ENCODE assay signal across 8 cellular contexts in the genomic region with DNA sequence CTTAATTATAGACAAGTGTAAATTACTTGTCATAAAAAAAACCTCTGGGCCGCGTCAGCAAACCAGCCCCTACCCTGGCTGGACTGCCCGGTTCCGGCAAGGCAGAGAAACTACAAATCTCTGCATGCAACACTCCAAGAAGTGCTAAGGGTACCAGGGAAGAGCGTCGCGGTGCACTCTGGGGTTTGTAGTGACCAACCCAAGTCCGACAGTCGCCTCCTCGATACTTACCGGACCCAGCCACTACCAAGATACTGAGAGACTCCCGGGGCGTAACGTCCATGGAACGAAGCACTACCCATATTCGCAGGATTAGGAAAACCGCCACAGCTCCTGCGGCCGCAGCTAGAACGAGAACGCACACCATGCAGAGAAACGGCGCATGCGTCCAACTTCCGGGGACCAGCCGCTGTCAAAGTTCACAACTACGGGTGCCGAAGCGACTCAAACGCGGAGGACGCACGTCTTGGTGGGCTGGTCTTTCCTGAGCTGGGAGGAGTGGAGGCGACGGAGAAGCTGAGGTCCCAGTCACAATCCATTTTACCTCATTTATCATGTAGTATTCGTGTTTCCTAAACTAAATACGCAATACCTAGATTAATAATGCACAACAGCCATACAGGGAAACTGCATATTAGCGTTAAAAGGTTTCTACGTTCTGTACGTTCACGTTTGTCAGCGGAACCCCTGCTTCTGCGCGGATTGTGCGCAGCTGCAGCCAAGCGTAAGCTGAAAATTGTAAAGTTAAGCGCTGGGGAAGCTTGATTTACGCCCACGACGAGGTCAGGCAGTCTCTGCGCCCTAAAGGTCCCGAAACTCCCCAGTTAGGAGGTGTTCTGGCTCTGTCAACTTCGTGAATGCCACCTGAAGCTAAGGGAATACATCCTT. TPM values are rescaled to one million over a fixed set of nuclear protein-coding genes. Genes with fewer than 3 reads are reported as not detected.
DNase-seq lines count a peak whose midpoint lies in the region; ATAC-seq and TF ChIP-seq lines count a peak whose summit lies in the region.

A gene with protein sequence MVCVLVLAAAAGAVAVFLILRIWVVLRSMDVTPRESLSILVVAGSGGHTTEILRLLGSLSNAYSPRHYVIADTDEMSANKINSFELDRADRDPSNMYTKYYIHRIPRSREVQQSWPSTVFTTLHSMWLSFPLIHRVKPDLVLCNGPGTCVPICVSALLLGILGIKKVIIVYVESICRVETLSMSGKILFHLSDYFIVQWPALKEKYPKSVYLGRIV (minus strand): TSS at position 420 of the 888 bp plus-strand sequence. CDS start 53 bp downstream, at position 367.

- ATAC-seq in HG02588 (IDR thresholded peaks at IDR 0.05; ENCODE audit: unreplicated experiment): peak; percentile 96

- TF ChIP-seq EP300 in suprapubic skin (IDR thresholded peaks at IDR 0.05): no peak

- peak; percentile 92 for DNase-seq in GM06990 (ENCODE audit: extremely low read depth, insufficient read length)
- peak; percentile 74 for DNase-seq in NCI-H1048 (lab: John Stamatoyannopoulos, UW)
- peak; percentile 93 for DNase-seq in SK-N-MC (ENCODE audit: low read depth, low spot score)
- peak; percentile 92 for DNase-seq in glomerular endothelial cell (ENCODE audit: extremely low read depth, low read depth, low spot score)
- peak; percentile 50 to 99 (median 92) for DNase-seq in nucleus accumbens (lab: John Stamatoyannopoulos, UW)
- peak; percentile 95 to 96 for DNase-seq in suprapubic skin (ENCODE audit: low spot score in 2 of 2)

- peaks cover 2% of the 10 kb centered on the region for H3K36me3 Mint-ChIP-seq in activated naive CD4-positive, alpha-beta T cell treated with anti-CD3 and anti-CD28 coated beads, Interleukin-2, amount 50 U/mL, for 24 hours

- H3K9me3 Mint-ChIP-seq in activated naive CD4-positive, alpha-beta T cell treated with anti-CD3 and anti-CD28 coated beads, Interleukin-2, amount 50 U/mL, for 24 hours: no peaks in the 10 kb centered on the region

- peaks cover 15% of the 10 kb centered on the region for H3K4me1 Mint-ChIP-seq in activated naive CD4-positive, alpha-beta T cell treated with anti-CD3 and anti-CD28 coated beads, Interleukin-2, amount 50 U/mL, for 24 hours

- peaks cover 18% of the 10 kb centered on the region for H3K4me1 ChIP-seq in suprapubic skin

- peak within 1 kb of the TSS; percentile 89 for H3K9ac ChIP-seq in SK-N-MC (ENCODE audit: insufficient read length)

- H3K36me3 ChIP-seq in GM06990 (ENCODE audit: control insufficient read depth, insufficient read depth, low read length): no peaks in the 10 kb centered on the region
- no peaks in the 10 kb centered on the region for H3K36me3 ChIP-seq in SK-N-MC (ENCODE audit: insufficient read depth, low read length)
- no peaks in the 10 kb centered on the region for H3K36me3 ChIP-seq in suprapubic skin

- H3K4me3 Mint-ChIP-seq in activated naive CD4-positive, alpha-beta T cell treated with anti-CD3 and anti-CD28 coated beads, Interleukin-2, amount 50 U/mL, for 24 hours: peak within 1 kb of the TSS; percentile 92

- H3K4me3 ChIP-seq in GM06990 (replicated peaks; ENCODE audit: low read depth, low read length): peak within 1 kb of the TSS; percentile 83
- peak within 1 kb of the TSS; percentile 90 for H3K4me3 ChIP-seq in SK-N-MC
- peak within 1 kb of the TSS; percentile 61 for H3K4me3 ChIP-seq in suprapubic skin

- H3K27ac ChIP-seq in SK-N-MC (peak within 1 kb of the TSS; percentile 77; the same call in 1 of the 2 replicates), suprapubic skin (peak within 1 kb of the TSS; percentile 88)

- H3K9me3 ChIP-seq in SK-N-MC (ENCODE audit: low read depth, low read length) (no peaks in the 10 kb centered on the region), suprapubic skin (no peaks in the 10 kb centered on the region)

- under 1% methylated on average over 32 of the region's 53 CpGs for WGBS in suprapubic skin

- peak in 1 of 2 donors; percentile 44 for TF ChIP-seq POLR2A in suprapubic skin (IDR thresholded peaks at IDR 0.05)

- TF ChIP-seq CTCF in GM06990 (IDR thresholded peaks at IDR 0.05; ENCODE audit: insufficient read depth, low read length, poor library complexity, severe bottlenecking) (no peak), suprapubic skin (IDR thresholded peaks at IDR 0.05) (no peak)

- H3K27ac Mint-ChIP-seq in activated naive CD4-positive, alpha-beta T cell treated with anti-CD3 and anti-CD28 coated beads, Interleukin-2, amount 50 U/mL, for 24 hours: peak within 1 kb of the TSS; percentile 96

- no peaks in the 10 kb centered on the region for H3K27me3 Mint-ChIP-seq in activated naive CD4-positive, alpha-beta T cell treated with anti-CD3 and anti-CD28 coated beads, Interleukin-2, amount 50 U/mL, for 24 hours

- no peaks in the 10 kb centered on the region for H3K27me3 ChIP-seq in GM06990 (replicated peaks; ENCODE audit: control insufficient read depth, insufficient read depth, low read length)
- H3K27me3 ChIP-seq in suprapubic skin: peaks cover 2% of the 10 kb centered on the region

RNA-seq across cellular contexts. Expression of the gene that starts here (rescaled TPM):
- total RNA-seq in glomerular endothelial cell (0.47 and 0.73 TPM in 2 replicates), suprapubic skin (1 to 10 TPM in 2 of 4 donors, under 1 TPM in 2; 0.80 to 1.6 (median 1.1) TPM)

Comparison
In these comparisons a context has a peak if more than half of its experiments do, and no peak if none do; other contexts are left out.
1. Peak in every context shown above with its lines: DNase-seq, ATAC-seq, H3K4me3 ChIP-seq and H3K27ac ChIP-seq.
2. Peak in DNase-seq in glomerular endothelial cell; RNA of the gene not detected or under 1 TPM.